Comparison of ENCODE assay signal across 8 cellular contexts in the genomic region with DNA sequence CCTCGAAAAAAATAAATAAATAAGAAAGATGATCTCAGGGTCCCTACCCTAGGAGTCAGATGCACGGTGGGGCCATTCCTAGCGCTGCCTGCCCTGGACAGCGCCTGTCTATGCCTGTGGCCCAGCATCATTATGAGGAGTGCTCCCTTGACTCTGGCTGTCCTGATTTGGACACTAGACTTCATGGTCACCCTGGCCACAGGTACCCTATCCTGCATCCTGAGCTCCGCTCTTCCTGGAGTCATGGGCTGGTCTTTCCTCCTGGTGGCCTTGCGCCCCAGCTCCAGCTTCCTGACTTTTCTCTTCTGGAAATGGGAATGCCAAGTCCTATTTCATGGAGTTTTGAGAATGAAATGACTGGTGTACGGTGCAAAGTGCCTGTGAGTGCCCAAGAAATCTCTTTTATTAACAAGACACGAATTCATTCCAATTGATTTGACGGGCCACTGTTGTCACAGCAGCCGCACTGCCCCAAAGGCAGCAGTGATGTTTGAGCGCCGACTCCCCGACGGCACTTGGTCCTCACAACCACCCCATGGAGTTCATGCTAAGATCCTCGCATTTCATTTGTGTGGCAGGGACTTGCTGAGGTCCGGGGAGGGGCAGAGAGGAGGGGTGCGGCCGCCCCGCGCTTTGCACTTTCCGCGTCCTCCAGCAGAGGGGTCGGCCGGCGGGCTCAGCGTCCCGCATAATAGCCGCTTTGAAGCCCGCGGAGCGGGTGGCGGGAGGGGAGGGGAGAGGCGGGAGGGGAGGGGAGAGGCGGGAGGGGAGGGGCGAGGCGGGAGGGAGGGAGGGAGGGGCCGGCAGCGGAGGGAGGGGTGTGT. TPM values are rescaled to one million over a fixed set of nuclear protein-coding genes. Genes with fewer than 3 reads are reported as not detected.
DNase-seq lines count a peak whose midpoint lies in the region; ATAC-seq and FAIRE-seq lines count a peak whose summit lies in the region.

No MANE protein-coding gene starts in this region.

- no peak overlapping the region for H4K91ac ChIP-seq in trophoblast cell (ENCODE audit: low read depth, low read length)

- no peaks in the 10 kb centered on the region for H3K9me3 ChIP-seq in trophoblast cell (ENCODE audit: insufficient read depth, low read depth, low read length)

- H3K79me1 ChIP-seq in trophoblast cell (ENCODE audit: low read length), result peaks cover 23% of the 10 kb centered on the region

- H3K36me3 Mint-ChIP-seq in IgD-negative memory B cell, result peaks cover 1% of the 10 kb centered on the region
- no peaks in the 10 kb centered on the region for H3K36me3 Mint-ChIP-seq in activated CD8-positive, alpha-beta memory T cell treated with anti-CD3 and anti-CD28 coated beads, Interleukin-2, amount 10 ng/mL, durations not matched to agents 7 days and 5 days

- H3K9ac ChIP-seq in trophoblast cell (ENCODE audit: low read length), result no peak overlapping the region

- peaks cover 3 to 5% (median 5%) of the 10 kb centered on the region in 3 donors for H3K4me1 Mint-ChIP-seq in IgD-negative memory B cell
- H3K4me1 Mint-ChIP-seq in activated CD8-positive, alpha-beta memory T cell treated with anti-CD3 and anti-CD28 coated beads, Interleukin-2, amount 10 ng/mL, durations not matched to agents 7 days and 5 days, result peaks cover 8% of the 10 kb centered on the region

- H3K9me3 Mint-ChIP-seq in IgD-negative memory B cell, result no peaks in the 10 kb centered on the region
- H3K9me3 Mint-ChIP-seq in activated CD8-positive, alpha-beta memory T cell treated with anti-CD3 and anti-CD28 coated beads, Interleukin-2, amount 10 ng/mL, durations not matched to agents 7 days and 5 days (ENCODE audit: low read depth), result no peaks in the 10 kb centered on the region

- no peak overlapping the region for H2BK12ac ChIP-seq in trophoblast cell (ENCODE audit: low read length)

- H3K18ac ChIP-seq in trophoblast cell (ENCODE audit: low read length), result no peak overlapping the region

- H2AFZ ChIP-seq in trophoblast cell (ENCODE audit: insufficient read depth, low read length, poor library complexity), result no peak overlapping the region

- H3K4me3 Mint-ChIP-seq in IgD-negative memory B cell, result peak overlapping the region in 3 of 4 donors; percentile 45 to 74 (median 70)
- peak overlapping the region; percentile 22 for H3K4me3 Mint-ChIP-seq in activated CD8-positive, alpha-beta memory T cell treated with anti-CD3 and anti-CD28 coated beads, Interleukin-2, amount 10 ng/mL, durations not matched to agents 7 days and 5 days

- H3K4me3 ChIP-seq in trophoblast cell (ENCODE audit: low read depth, low read length), result peak overlapping the region; percentile 2

- peak overlapping the region in 1 of 3 donors; percentile 76 for H3K27ac Mint-ChIP-seq in IgD-negative memory B cell
- no peak overlapping the region for H3K27ac Mint-ChIP-seq in activated CD8-positive, alpha-beta memory T cell treated with anti-CD3 and anti-CD28 coated beads, Interleukin-2, amount 10 ng/mL, durations not matched to agents 7 days and 5 days

- no peak overlapping the region for H4K8ac ChIP-seq in trophoblast cell (ENCODE audit: low read depth, low read length)

- H2BK120ac ChIP-seq in trophoblast cell (ENCODE audit: insufficient read depth, low read length, poor library complexity), result no peak overlapping the region

- no peak overlapping the region for H4K12ac ChIP-seq in trophoblast cell (ENCODE audit: low read depth, low read length)

- no peaks in the 10 kb centered on the region for H3K36me3 ChIP-seq in trophoblast cell (ENCODE audit: control insufficient read depth in 1 of 2, insufficient read depth in 2 of 2, low read length in 2 of 2)

- peaks cover 3% of the 10 kb centered on the region for H3K79me2 ChIP-seq in trophoblast cell (ENCODE audit: control insufficient read depth, insufficient read depth, low read length, poor library complexity)

- H3K27me3 ChIP-seq in trophoblast cell (ENCODE audit: insufficient read depth, low read length), result no peaks in the 10 kb centered on the region

- H3K4ac ChIP-seq in trophoblast cell (ENCODE audit: low read depth, low read length), result no peak overlapping the region

- peak overlapping the region; percentile 96 for H3K4me2 ChIP-seq in trophoblast cell (ENCODE audit: low read length)

- ATAC-seq in activated CD8-positive, alpha-beta memory T cell treated with anti-CD3 and anti-CD28 coated beads, Interleukin-2, amount 10 ng/mL, durations not matched to agents 7 days and 5 days, result peak; percentile 13
- ATAC-seq in GM21529 (IDR thresholded peaks at IDR 0.05; ENCODE audit: unreplicated experiment) (no peak), GM19467 (IDR thresholded peaks at IDR 0.05; ENCODE audit: unreplicated experiment) (no peak)

- peak; percentile 2 for DNase-seq in CD1c-positive myeloid dendritic cell (ENCODE audit: extremely low spot score)
- DNase-seq in activated CD8-positive, alpha-beta memory T cell treated with anti-CD3 and anti-CD28 coated beads, Interleukin-2, amount 10 ng/mL, durations not matched to agents 7 days and 5 days, result no peak
- peak; percentile 87 to 91 for DNase-seq in frontal cortex (ENCODE audit: low spot score in 2 of 2)
- peak; percentile 42 to 61 for DNase-seq in trophoblast cell
- no peak for DNase-seq in MV-4-11 (lab: John Stamatoyannopoulos, UW)

- FAIRE-seq in frontal cortex (lab: Jason Lieb, UNC), result no peak

- no CpG with 5 or more reads among the region's 38 CpGs for WGBS in trophoblast cell (ENCODE audit: extremely low coverage, insufficient coverage, insufficient read length)

- CTCF ChIA-PET in activated CD8-positive, alpha-beta memory T cell treated with anti-CD3 and anti-CD28 coated beads, Interleukin-2, amount 10 ng/mL, durations not matched to agents 7 days and 5 days (lab: Charles Lee), result interaction anchor here (0.7 kb wide), 1 partner anchor 15 kb away, joined by 3 read pairs; no protein-coding TSS in a partner anchor

- no peak overlapping the region for H3K23ac ChIP-seq in trophoblast cell (ENCODE audit: low read length)

- H2BK5ac ChIP-seq in trophoblast cell (ENCODE audit: low read depth, low read length, poor library complexity), result no peak overlapping the region

- peaks cover 28% of the 10 kb centered on the region for H3K27me3 Mint-ChIP-seq in IgD-negative memory B cell
- peaks cover 40% of the 10 kb centered on the region for H3K27me3 Mint-ChIP-seq in activated CD8-positive, alpha-beta memory T cell treated with anti-CD3 and anti-CD28 coated beads, Interleukin-2, amount 10 ng/mL, durations not matched to agents 7 days and 5 days

- H3K14ac ChIP-seq in trophoblast cell (ENCODE audit: low read length), result no peak overlapping the region

- no peak overlapping the region for H3K27ac ChIP-seq in trophoblast cell (ENCODE audit: low read depth, low read length)

- no peak overlapping the region for H2AK5ac ChIP-seq in trophoblast cell (ENCODE audit: low read length)

- H3K4me1 ChIP-seq in trophoblast cell (ENCODE audit: control insufficient read depth in 1 of 2, insufficient read depth in 2 of 2, low read length in 2 of 2), result peaks cover 54 to 65% of the 10 kb centered on the region in 2 experiments

RNA-seq across cellular contexts. Expression of gene AIF1L, which starts 0.5 kb away (rescaled TPM):
- not detected for polyA plus RNA-seq in IgD-negative memory B cell
- total RNA-seq in activated CD8-positive, alpha-beta memory T cell treated with anti-CD3 and anti-CD28 coated beads, Interleukin-2, amount 10 ng/mL, durations not matched to agents 7 days and 5 days, result under 1 TPM; 0.12 to 0.23 TPM
- 16.3 TPM for total RNA-seq in frontal cortex
- 52.7 and 54.3 TPM in 2 replicates for polyA plus RNA-seq in trophoblast cell (2013)

RNA-seq across cellular contexts. Expression of gene NUP214, which starts 29.5 kb away (rescaled TPM):
- 23.0 TPM for polyA plus RNA-seq in IgD-negative memory B cell
- 10 to 100 TPM; 58.3 to 79.9 TPM for total RNA-seq in activated CD8-positive, alpha-beta memory T cell treated with anti-CD3 and anti-CD28 coated beads, Interleukin-2, amount 10 ng/mL, durations not matched to agents 7 days and 5 days
- total RNA-seq in frontal cortex, result 9.0 TPM
- 36.8 and 37.2 TPM in 2 replicates for polyA plus RNA-seq in trophoblast cell (2013)

Comparison
In these comparisons a context has a peak if more than half of its experiments do, and no peak if none do; other contexts are left out.
1. DNase-seq: peak in CD1c-positive myeloid dendritic cell (single experiment), frontal cortex (2 of 2) and trophoblast cell (2 of 2); none in activated CD8-positive, alpha-beta memory T cell treated with anti-CD3 and anti-CD28 coated beads, Interleukin-2, amount 10 ng/mL, durations not matched to agents 7 days and 5 days (single experiment) and MV-4-11 (single experiment).
2. RNA of gene AIF1L, which starts 0.5 kb away (total RNA-seq): 16.3 TPM in frontal cortex (single experiment); 0.12 to 0.23 TPM in activated CD8-positive, alpha-beta memory T cell treated with anti-CD3 and anti-CD28 coated beads, Interleukin-2, amount 10 ng/mL, durations not matched to agents 7 days and 5 days; every median in the first group is over 10 times any median in the second.